In the genomic region with DNA sequence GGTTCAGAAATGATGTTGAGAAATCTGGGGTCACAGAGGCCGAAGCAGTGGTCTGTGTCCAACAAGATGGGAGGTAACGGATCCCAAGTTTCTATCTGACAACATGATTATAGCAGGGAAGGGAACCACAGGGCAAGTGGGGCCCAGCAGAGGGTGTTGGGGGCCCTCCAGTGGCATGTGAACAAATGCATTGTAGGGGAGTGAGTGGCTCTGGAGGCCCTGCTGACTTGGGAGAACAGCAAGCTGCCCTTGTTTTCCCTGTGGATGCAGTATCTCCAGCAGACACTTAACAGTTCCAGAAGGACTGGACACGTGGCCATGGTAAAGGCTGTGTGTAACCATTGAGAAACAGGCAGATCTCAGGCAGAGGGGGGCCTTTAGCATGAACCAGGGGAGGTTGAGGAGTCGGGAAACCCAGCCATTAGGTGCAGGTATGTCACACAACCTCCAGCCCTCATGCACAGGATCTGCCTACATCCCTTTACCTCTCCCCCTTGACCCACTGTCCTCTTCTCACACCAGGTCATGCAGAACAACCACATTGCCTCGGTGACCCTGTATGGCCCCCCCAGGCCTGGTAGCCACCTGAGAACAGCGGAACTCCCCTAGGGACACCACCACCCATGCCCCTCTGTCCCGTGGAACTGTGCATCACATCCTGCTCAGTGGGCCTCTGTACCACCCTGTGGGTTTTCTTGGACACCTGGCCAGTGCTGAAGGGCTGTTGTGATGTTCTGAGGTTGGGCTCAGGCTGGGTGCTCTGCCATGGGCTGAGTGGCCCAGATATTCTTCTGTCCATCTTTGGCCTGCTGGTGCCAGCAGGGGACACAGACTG, we compare ENCODE assay signal across 17 cellular contexts. TPM values are rescaled to one million over a fixed set of nuclear protein-coding genes. Genes with fewer than 3 reads are reported as not detected.
DNase-seq lines count a peak whose midpoint lies in the region; ATAC-seq and TF ChIP-seq lines count a peak whose summit lies in the region.
"Had no signal": no experiment of that assay in that cellular context is flagged by ENCODE, and none has a peak within 500 bp of the region (broad histone marks: within the 10 kb centered on the region; RNA-seq: fewer than 3 reads in every experiment).

No MANE protein-coding gene starts in this region.

- no peaks in the 10 kb centered on the region for H3K79me2 ChIP-seq in mesendoderm (ENCODE audit: control insufficient read depth, insufficient read depth, low read length)
- H3K79me2 ChIP-seq: parathyroid adenoma had no signal

- no peak for TF ChIP-seq POLR2A in spleen (IDR thresholded peaks at IDR 0.05)

- H3K18ac ChIP-seq in mesendoderm (ENCODE audit: low read length): no peak overlapping the region

- no peak overlapping the region for H2AK5ac ChIP-seq in mesendoderm (ENCODE audit: low read length)

- CTCF ChIA-PET in RWPE1 (lab: Yijun Ruan, JAX): interaction anchor here (0.6 to 1.0 kb wide), 3 partner anchors 19 to 472 kb away, joined by 3 to 5 read pairs (median 3); no protein-coding TSS in a partner anchor

- 72 to 93% (median 88%) methylated on average over 6 to 7 of the region's 7 CpGs for WGBS in spleen, 5 donors
- WGBS in mesendoderm (ENCODE audit: extremely low coverage, insufficient coverage, low lambda C conversion rate): no CpG with 5 or more reads among the region's 7 CpGs

- no peak for ATAC-seq in HG03025 (IDR thresholded peaks at IDR 0.05; ENCODE audit: low FRiP score, unreplicated experiment)
- no peak for ATAC-seq in left lobe of liver
- ATAC-seq: activated CD8-positive, alpha-beta memory T cell treated with anti-CD3 and anti-CD28 coated beads, Interleukin-2, amount 10 ng/mL, durations not matched to agents 7 days and 5 days had no signal

- no peaks in the 10 kb centered on the region for H3K79me1 ChIP-seq in mesendoderm (ENCODE audit: low read length)

- POLR2A ChIA-PET in RWPE1 (lab: Yijun Ruan, JAX; ENCODE audit: low non-redundant PET): interaction anchor here (0.5 to 0.7 kb wide), 2 partner anchors 16 to 46 kb away, joined by 3 to 6 read pairs; no protein-coding TSS in a partner anchor

- no peak overlapping the region for H2BK120ac ChIP-seq in mesendoderm (ENCODE audit: low read depth, low read length)

- H3K4me3 ChIP-seq in fibroblast of villous mesenchyme (ENCODE audit: low read depth, low read length) (no peak overlapping the region), spleen (no peak overlapping the region), mesendoderm (ENCODE audit: low read length) (no peak overlapping the region)

- peaks cover 0 to 80% (median 70%) of the 10 kb centered on the region in 6 donors for H3K36me3 ChIP-seq in spleen
- H3K36me3 ChIP-seq in mesendoderm (ENCODE audit: control insufficient read depth, insufficient read depth, low read length): peaks cover 4% of the 10 kb centered on the region

- H3K27ac ChIP-seq in RWPE1 (peak overlapping the region; percentile 87), spleen (no peak overlapping the region), mesendoderm (ENCODE audit: low read depth, low read length) (no peak overlapping the region)
- H3K27ac ChIP-seq: parathyroid adenoma had no signal

- no peak overlapping the region for H2BK5ac ChIP-seq in mesendoderm (ENCODE audit: low read length)

- no peaks in the 10 kb centered on the region for H3K9me3 ChIP-seq in spleen

- DNase-seq in HCEC 1CT (peak; percentile 23), RWPE1 (ENCODE audit: low spot score) (no peak), fibroblast of villous mesenchyme (ENCODE audit: low read depth) (no peak), spleen (peak; percentile 19), left lobe of liver (ENCODE audit: low spot score) (no peak), mesendoderm (no peak)
- DNase-seq: activated CD4-positive, CD25-positive, alpha-beta regulatory T cell; activated CD8-positive, alpha-beta memory T cell treated with anti-CD3 and anti-CD28 coated beads, Interleukin-2, amount 10 ng/mL, durations not matched to agents 7 days and 5 days; DMS153; endodermal cell; NCI-H187; NCI-H446 treated with DMSO at 0.1 percent for 48 hours; SHP77; stimulated activated CD4-positive, alpha-beta T cell treated with anti-CD3 and anti-CD28 coated beads, Interleukin-4, amount 100 ng/mL, for 24 hours; T-helper 2 cell had no signal

- no peak overlapping the region for H3K9ac ChIP-seq in mesendoderm (ENCODE audit: low read length)
- H3K9ac ChIP-seq: parathyroid adenoma had no signal

- no peak overlapping the region for H3K23ac ChIP-seq in mesendoderm (ENCODE audit: low read length)

- no peak overlapping the region for H3K56ac ChIP-seq in mesendoderm (ENCODE audit: low read length)

- H3K4me2 ChIP-seq in mesendoderm (ENCODE audit: low read length): no peak overlapping the region

- H4K8ac ChIP-seq in mesendoderm (ENCODE audit: low read depth, low read length): no peak overlapping the region

- H2BK15ac ChIP-seq in mesendoderm (replicated peaks; ENCODE audit: low read depth): no peak overlapping the region

- H3K4ac ChIP-seq in mesendoderm (ENCODE audit: low read depth, low read length): no peak overlapping the region

- TF ChIP-seq CTCF in RWPE1 (conservative IDR thresholded peaks at IDR 0.05; ENCODE audit: low read depth) (no peak), fibroblast of villous mesenchyme (IDR thresholded peaks at IDR 0.05; ENCODE audit: insufficient read depth, low read depth, low read length) (peak; percentile 3), spleen (IDR thresholded peaks at IDR 0.05 in 8 of 11, conservative IDR thresholded peaks at IDR 0.05 in 3 of 11) (no peak)

- H3K27me3 ChIP-seq in spleen (replicated peaks in 1 of 7) (peaks cover 0 to 32% (median 23%) of the 10 kb centered on the region in 7 donors), mesendoderm (ENCODE audit: insufficient read depth, low read length, poor library complexity) (no peaks in the 10 kb centered on the region)

- no peak overlapping the region for H4K5ac ChIP-seq in mesendoderm (ENCODE audit: low read length)

- intact Hi-C loops in spleen (cut with DNase I; ENCODE audit: low total_unique reads): no loop called here

- H3K4me1 ChIP-seq in spleen: peaks cover 5 to 27% (median 21%) of the 10 kb centered on the region in 6 donors
- no peaks in the 10 kb centered on the region for H3K4me1 ChIP-seq in mesendoderm (ENCODE audit: control insufficient read depth, low read depth, low read length)

RNA-seq across cellular contexts. Expression of gene B3GNT9, which starts 4.1 kb away (rescaled TPM):
- total RNA-seq in fibroblast of villous mesenchyme: 41.9 and 46.4 TPM in 2 replicates
- total RNA-seq in spleen: 10 to 100 TPM in 4 of 7 donors, 1 to 10 TPM in 3; 6.1 to 15.3 (median 10.1) TPM
- 1 to 10 TPM; 2.0 to 6.6 (median 3.0) TPM for polyA plus RNA-seq in spleen
- 1.6 TPM for total RNA-seq in left lobe of liver
- polyA plus RNA-seq in mesendoderm (2013, experiment 1 of 2): 2.2 TPM
- 2.0 TPM for polyA plus RNA-seq in mesendoderm (2013, experiment 2 of 2)

RNA-seq across cellular contexts. Expression of gene TRADD, which starts 13.0 kb away (rescaled TPM):
- total RNA-seq in fibroblast of villous mesenchyme: 12.5 and 18.4 TPM in 2 replicates
- 10 to 100 TPM; 29.2 to 39.3 (median 31.1) TPM for total RNA-seq in spleen
- polyA plus RNA-seq in spleen: 10 to 100 TPM; 27.5 to 42.2 (median 35.3) TPM
- total RNA-seq in left lobe of liver: 12.1 TPM
- 0.15 TPM for polyA plus RNA-seq in mesendoderm (2013, experiment 1 of 2)
- polyA plus RNA-seq in mesendoderm (2013, experiment 2 of 2): 0.08 TPM

RNA-seq across cellular contexts. Expression of gene FBXL8, which starts 13.0 kb away (rescaled TPM):
- total RNA-seq in fibroblast of villous mesenchyme (8.6 and 10.6 TPM in 2 replicates), spleen (10 to 100 TPM in 6 of 7 donors, 1 to 10 TPM in 1; 8.4 to 29.9 (median 13.2) TPM), left lobe of liver (20.6 TPM)
- 10 to 100 TPM in 1 of 3 donors, 1 to 10 TPM in 2; 6.0 to 11.2 (median 6.0) TPM for polyA plus RNA-seq in spleen
- polyA plus RNA-seq in mesendoderm (2013, experiment 1 of 2): 0.08 TPM
- 0.06 TPM for polyA plus RNA-seq in mesendoderm (2013, experiment 2 of 2)

RNA-seq across cellular contexts. Expression of gene HSF4, which starts 17.8 kb away (rescaled TPM):
- total RNA-seq in fibroblast of villous mesenchyme (2.6 and 3.0 TPM in 2 replicates), spleen (10 to 100 TPM; 11.5 to 43.7 (median 23.3) TPM), left lobe of liver (60.5 TPM)
- 10 to 100 TPM; 16.1 to 24.0 (median 16.7) TPM for polyA plus RNA-seq in spleen
- not detected for polyA plus RNA-seq in mesendoderm (2013, experiment 1 of 2)
- not detected for polyA plus RNA-seq in mesendoderm (2013, experiment 2 of 2)

RNA-seq across cellular contexts. Expression of gene NOL3, which starts 23.6 kb away (rescaled TPM):
- total RNA-seq in fibroblast of villous mesenchyme (11.7 and 12.2 TPM in 2 replicates), spleen (10 to 100 TPM in 6 of 7 donors, 1 to 10 TPM in 1; 8.2 to 14.2 (median 13.6) TPM), left lobe of liver (40.7 TPM)
- 10 to 100 TPM in 2 of 3 donors, 1 to 10 TPM in 1; 8.7 to 12.0 (median 10.8) TPM for polyA plus RNA-seq in spleen
- 1.3 TPM for polyA plus RNA-seq in mesendoderm (2013, experiment 1 of 2)
- polyA plus RNA-seq in mesendoderm (2013, experiment 2 of 2): 1.1 TPM

Comparison
In these comparisons a context has a peak if more than half of its experiments do, and no peak if none do; other contexts are left out.
1. DNase-seq: peak in HCEC 1CT (single experiment) and spleen (single experiment); none in RWPE1 (single experiment), fibroblast of villous mesenchyme (single experiment), left lobe of liver (single experiment) and mesendoderm (single experiment).